9 cellular contexts compared by ENCODE assay signal in genomic region chr13:92074658-92075057, GRCh38.
DNase-seq lines count a peak whose midpoint lies in the region; ATAC-seq, FAIRE-seq and TF ChIP-seq lines count a peak whose summit lies in the region.
"Had no signal": no experiment of that assay in that cellular context is flagged by ENCODE, and none has a peak within 500 bp of the region (broad histone marks: within the 10 kb centered on the region; RNA-seq: fewer than 3 reads in every experiment).

No MANE protein-coding gene starts in this region.

- H3K4me3 Mint-ChIP-seq in activated T-helper 1 cell treated with anti-CD3 and anti-CD28 coated beads, Interleukin-12 subunit alpha, Interleukin-12 subunit beta, Interleukin-2, Interleukin-4 antibody, amounts not matched to agents 30 ng/mL and 10 ng/mL and 1 ng/mL, durations not matched to agents 14 hours and 24 hours and 36 hours: no peak overlapping the region
- no peak overlapping the region for H3K4me3 Mint-ChIP-seq in T-cell

- POLR2A ChIA-PET in T-cell (lab: Charles Lee): no interaction called here

- H3K36me3 Mint-ChIP-seq in activated T-helper 1 cell treated with anti-CD3 and anti-CD28 coated beads, Interleukin-12 subunit alpha, Interleukin-12 subunit beta, Interleukin-2, Interleukin-4 antibody, amounts not matched to agents 30 ng/mL and 10 ng/mL and 1 ng/mL, durations not matched to agents 14 hours and 24 hours and 36 hours (ENCODE audit: low read depth): no peaks in the 10 kb centered on the region
- no peaks in the 10 kb centered on the region for H3K36me3 Mint-ChIP-seq in T-cell

- no peaks in the 10 kb centered on the region for H3K36me3 ChIP-seq in uterus

- H3K9me3 Mint-ChIP-seq in activated T-helper 1 cell treated with anti-CD3 and anti-CD28 coated beads, Interleukin-12 subunit alpha, Interleukin-12 subunit beta, Interleukin-2, Interleukin-4 antibody, amounts not matched to agents 30 ng/mL and 10 ng/mL and 1 ng/mL, durations not matched to agents 14 hours and 24 hours and 36 hours: no peaks in the 10 kb centered on the region
- peaks cover 0 to 9% (median 2%) of the 10 kb centered on the region in 3 donors for H3K9me3 Mint-ChIP-seq in T-cell

- intact Hi-C loops in activated T-helper 1 cell treated with anti-CD3 and anti-CD28 coated beads, Interleukin-12 subunit alpha, Interleukin-12 subunit beta, Interleukin-2, Interleukin-4 antibody, amounts not matched to agents 30 ng/mL and 10 ng/mL and 1 ng/mL, durations not matched to agents 14 hours and 24 hours and 36 hours (cut with micrococcal nuclease): no loop called here
- intact Hi-C loops in uterus (cut with DNase I; ENCODE audit: low total_unique reads): no loop called here

- peak; percentile 93 for FAIRE-seq in D721Med (lab: Jason Lieb, UNC)
- FAIRE-seq: TTC549 had no signal

- no peak for TF ChIP-seq POLR2A in uterus (IDR thresholded peaks at IDR 0.05)

- no peak for ATAC-seq in HG02678 (IDR thresholded peaks at IDR 0.05; ENCODE audit: unreplicated experiment)
- ATAC-seq in T-cell (replicated peaks in 1 of 4): no peak

- no peaks in the 10 kb centered on the region for H3K9me3 ChIP-seq in uterus

- H3K27me3 Mint-ChIP-seq in activated T-helper 1 cell treated with anti-CD3 and anti-CD28 coated beads, Interleukin-12 subunit alpha, Interleukin-12 subunit beta, Interleukin-2, Interleukin-4 antibody, amounts not matched to agents 30 ng/mL and 10 ng/mL and 1 ng/mL, durations not matched to agents 14 hours and 24 hours and 36 hours (ENCODE audit: insufficient read depth): no peaks in the 10 kb centered on the region
- no peaks in the 10 kb centered on the region for H3K27me3 Mint-ChIP-seq in T-cell

- CTCF ChIA-PET in T-cell (lab: Charles Lee): no interaction called here

- no peak overlapping the region for H3K4me3 ChIP-seq in uterus

- DNase-seq in D721Med (ENCODE audit: insufficient read length, low spot score): no peak
- peak; percentile 24 for DNase-seq in KBM-7
- peak; percentile 68 for DNase-seq in SK-MEL-5 (ENCODE audit: low read depth, low spot score)
- DNase-seq in kidney glomerular epithelial cell (lab: John Stamatoyannopoulos, UW): peak; percentile 13
- no peak for DNase-seq in activated T-helper 1 cell treated with anti-CD3 and anti-CD28 coated beads, Interleukin-12 subunit alpha, Interleukin-12 subunit beta, Interleukin-2, Interleukin-4 antibody, amounts not matched to agents 30 ng/mL and 10 ng/mL and 1 ng/mL, durations not matched to agents 14 hours and 24 hours and 36 hours (ENCODE audit: low spot score)
- DNase-seq in T-cell: no peak
- DNase-seq in uterus: no peak

- H3K27me3 ChIP-seq in uterus: no peaks in the 10 kb centered on the region

- H3K27ac Mint-ChIP-seq in activated T-helper 1 cell treated with anti-CD3 and anti-CD28 coated beads, Interleukin-12 subunit alpha, Interleukin-12 subunit beta, Interleukin-2, Interleukin-4 antibody, amounts not matched to agents 30 ng/mL and 10 ng/mL and 1 ng/mL, durations not matched to agents 14 hours and 24 hours and 36 hours: no peak overlapping the region
- H3K27ac Mint-ChIP-seq in T-cell: no peak overlapping the region

- no peak overlapping the region for H3K27ac ChIP-seq in uterus

- TF ChIP-seq CTCF in D721Med (IDR thresholded peaks at IDR 0.05; ENCODE audit: insufficient read depth, missing control alignments): peak; percentile 70
- no peak for TF ChIP-seq CTCF in uterus (IDR thresholded peaks at IDR 0.05)

- H3K4me1 Mint-ChIP-seq in activated T-helper 1 cell treated with anti-CD3 and anti-CD28 coated beads, Interleukin-12 subunit alpha, Interleukin-12 subunit beta, Interleukin-2, Interleukin-4 antibody, amounts not matched to agents 30 ng/mL and 10 ng/mL and 1 ng/mL, durations not matched to agents 14 hours and 24 hours and 36 hours (ENCODE audit: low read depth): no peaks in the 10 kb centered on the region
- no peaks in the 10 kb centered on the region for H3K4me1 Mint-ChIP-seq in T-cell

- in situ Hi-C loops in KBM-7 (cut with MboI; ENCODE audit: low pct_unique_long_range_greater_than_20kb, low sequenced_read_pairs) (no loop called here), SK-MEL-5 (cut with HindIII; ENCODE audit: low pct_unique_long_range_greater_than_20kb, low sequenced_read_pairs) (no loop called here)

- H3K4me1 ChIP-seq in uterus: no peaks in the 10 kb centered on the region

Comparison
In these comparisons a context has a peak if more than half of its experiments do, and no peak if none do; other contexts are left out.
1. DNase-seq: peak in KBM-7 (single experiment), SK-MEL-5 (single experiment) and kidney glomerular epithelial cell (single experiment); none in D721Med (single experiment), activated T-helper 1 cell treated with anti-CD3 and anti-CD28 coated beads, Interleukin-12 subunit alpha, Interleukin-12 subunit beta, Interleukin-2, Interleukin-4 antibody, amounts not matched to agents 30 ng/mL and 10 ng/mL and 1 ng/mL, durations not matched to agents 14 hours and 24 hours and 36 hours (single experiment), T-cell (0 of 34) and uterus (0 of 2).